Comparison of ENCODE assay signal across 31 cellular contexts in the genomic region with DNA sequence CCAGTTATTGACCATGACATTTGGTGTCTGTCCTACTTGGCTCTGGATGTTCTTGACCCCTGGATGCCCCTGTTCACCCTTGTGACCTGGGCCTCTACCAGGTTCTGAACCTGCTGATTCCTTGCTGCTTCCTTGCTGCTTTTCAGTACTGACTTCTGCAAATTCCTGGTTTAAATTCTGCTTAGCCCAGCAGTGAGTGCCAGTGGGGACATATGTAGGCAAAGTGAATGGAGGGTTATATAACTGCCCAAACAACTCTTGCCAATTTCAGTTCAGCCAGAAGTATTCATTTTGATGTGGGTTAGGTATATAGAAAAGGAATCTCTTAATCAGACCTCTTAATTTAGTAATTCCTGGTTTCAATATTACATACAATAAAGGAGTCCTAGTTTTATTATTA.
"Had no signal": no experiment of that assay in that cellular context is flagged by ENCODE, and none has a peak within 500 bp of the region (broad histone marks: within the 10 kb centered on the region; RNA-seq: fewer than 3 reads in every experiment).

No MANE protein-coding gene starts in this region.

- H3K4me1 ChIP-seq: adrenal gland, ascending aorta, breast epithelium, colonic mucosa, gastroesophageal sphincter had no signal

- H3K36me3 ChIP-seq: adrenal gland, ascending aorta, breast epithelium, cardiac muscle cell, colonic mucosa, esophagus squamous epithelium, gastroesophageal sphincter had no signal

- DNase-seq: activated CD4-positive, alpha-beta memory T cell treated with anti-CD3 and anti-CD28 coated beads for 36 hours; activated CD4-positive, alpha-beta T cell treated with anti-CD3 and anti-CD28 coated beads for 36 hours; activated CD4-positive, alpha-beta T cell treated with anti-CD3 and anti-CD28 coated beads, Interleukin-2, amount 10 ng/mL, durations not matched to agents 24 days and 14 days; activated CD4-positive, CD25-positive, alpha-beta regulatory T cell; activated CD4-positive, CD25-positive, alpha-beta regulatory T cell treated with anti-CD3 and anti-CD28 coated beads, Interleukin-2, amount 50 U/mL, for 72 hours; activated CD8-positive, alpha-beta memory T cell treated with anti-CD3 and anti-CD28 coated beads, Interleukin-2, amount 10 ng/mL, durations not matched to agents 7 days and 5 days; activated CD8-positive, alpha-beta memory T cell treated with anti-CD3 and anti-CD28 coated beads, Interleukin-2, amount 50 U/mL, for 4 hours; activated CD8-positive, alpha-beta T cell treated with anti-CD3 and anti-CD28 coated beads, Interleukin-2, amount 10 ng/mL, durations not matched to agents 7 days and 5 days; activated effector memory CD4-positive, alpha-beta T cell treated with anti-CD3 and anti-CD28 coated beads, Interleukin-2, amount 50 U/mL, for 16 hours; activated naive CD4-positive, alpha-beta T cell treated with anti-CD3 and anti-CD28 coated beads for 36 hours; activated naive CD8-positive, alpha-beta T cell treated with anti-CD3 and anti-CD28 coated beads for 36 hours; activated naive CD8-positive, alpha-beta T cell treated with anti-CD3 and anti-CD28 coated beads, Interleukin-2, amount 50 U/mL, for 24 hours; activated T-cell treated with anti-CD3 and anti-CD28 coated beads, Interleukin-2, amount 50 U/mL, for 1 hour; activated T-cell treated with anti-CD3 and anti-CD28 coated beads, Interleukin-2, amount 50 U/mL, for 48 hours; adrenal gland; amygdala; central memory CD4-positive, alpha-beta T cell; colonic mucosa; effector CD8-positive, alpha-beta T cell; esophagus squamous epithelium; foreskin melanocyte; head of caudate nucleus; SW 1271; T-helper 1 cell; T-helper 17 cell; T1000 had no signal

- H3K9me3 ChIP-seq: adrenal gland, ascending aorta, breast epithelium, colonic mucosa, esophagus squamous epithelium had no signal

- H3K27me3 ChIP-seq: adrenal gland, ascending aorta, breast epithelium, cardiac muscle cell, colonic mucosa, esophagus squamous epithelium, gastroesophageal sphincter had no signal

- H3K27ac ChIP-seq: adrenal gland, ascending aorta, breast epithelium, cardiac muscle cell, colonic mucosa, epithelial cell of prostate, esophagus squamous epithelium, gastroesophageal sphincter had no signal

- H3K4me3 ChIP-seq: adrenal gland, ascending aorta, breast epithelium, cardiac muscle cell, colonic mucosa, esophagus squamous epithelium, gastroesophageal sphincter had no signal
